Comparison of ENCODE assay signal across 1 cellular context in genomic region chr6:73134588-73134987, GRCh38.
TF ChIP-seq lines count a peak whose summit lies in the region.

No MANE protein-coding gene starts in this region.

TF ChIP-seq in HepG2, 621 proteins besides CTCF, POLR2A, EP300 and RAD21 (continued from another document):
- TF ChIP-seq, protein P1, sequence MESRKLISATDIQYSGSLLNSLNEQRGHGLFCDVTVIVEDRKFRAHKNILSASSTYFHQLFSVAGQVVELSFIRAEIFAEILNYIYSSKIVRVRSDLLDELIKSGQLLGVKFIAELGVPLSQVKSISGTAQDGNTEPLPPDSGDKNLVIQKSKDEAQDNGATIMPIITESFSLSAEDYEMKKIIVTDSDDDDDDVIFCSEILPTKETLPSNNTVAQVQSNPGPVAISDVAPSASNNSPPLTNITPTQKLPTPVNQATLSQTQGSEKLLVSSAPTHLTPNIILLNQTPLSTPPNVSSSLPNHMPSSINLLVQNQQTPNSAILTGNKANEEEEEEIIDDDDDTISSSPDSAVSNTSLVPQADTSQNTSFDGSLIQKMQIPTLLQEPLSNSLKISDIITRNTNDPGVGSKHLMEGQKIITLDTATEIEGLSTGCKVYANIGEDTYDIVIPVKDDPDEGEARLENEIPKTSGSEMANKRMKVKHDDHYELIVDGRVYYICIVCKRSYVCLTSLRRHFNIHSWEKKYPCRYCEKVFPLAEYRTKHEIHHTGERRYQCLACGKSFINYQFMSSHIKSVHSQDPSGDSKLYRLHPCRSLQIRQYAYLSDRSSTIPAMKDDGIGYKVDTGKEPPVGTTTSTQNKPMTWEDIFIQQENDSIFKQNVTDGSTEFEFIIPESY (CRISPR knock-in tag; IDR thresholded peaks at IDR 0.05): peak; percentile 89
- peak; percentile 17; the same call in 1 of the 2 replicates for TF ChIP-seq STAG1 (CRISPR knock-in tag; IDR thresholded peaks at IDR 0.05)
- no peak for TF ChIP-seq ZNF564 (CRISPR knock-in tag; IDR thresholded peaks at IDR 0.05)
- no peak for TF ChIP-seq RBAK (CRISPR knock-in tag; IDR thresholded peaks at IDR 0.05)
- TF ChIP-seq MAX (IDR thresholded peaks at IDR 0.05): 0 out of 2 replicates have a peak, but pooled peaks have one; percentile 20
